1 cellular context compared by ENCODE assay signal in the genomic region with DNA sequence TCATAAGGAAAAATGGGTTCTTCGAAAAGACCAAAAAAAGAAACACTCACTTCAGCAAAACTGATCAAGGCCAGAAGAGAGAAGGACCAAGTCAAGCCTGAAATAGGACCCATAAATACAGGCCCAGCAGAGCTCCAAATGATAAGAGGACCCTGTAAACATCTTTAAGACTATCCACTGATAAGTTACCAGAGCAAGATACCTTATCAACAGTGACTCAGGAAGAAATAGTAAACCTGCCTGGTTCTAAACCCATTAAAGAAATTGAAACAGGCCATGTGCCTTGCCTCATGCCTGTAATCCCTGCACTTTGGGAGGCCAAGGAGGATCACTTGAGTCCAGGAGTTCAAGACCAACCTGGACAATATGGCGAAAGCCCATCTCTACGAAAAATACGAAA.
TF ChIP-seq lines count a peak whose summit lies in the region.

No MANE protein-coding gene starts in this region.

TF ChIP-seq in IMR-90, 13 proteins besides CTCF, POLR2A, EP300 and RAD21:
- no peak for TF ChIP-seq MAZ (IDR thresholded peaks at IDR 0.05; ENCODE audit: borderline replicate concordance, low read depth, low read length)
- no peak for TF ChIP-seq CEBPB (IDR thresholded peaks at IDR 0.05; ENCODE audit: low read depth, low read length)
- TF ChIP-seq, protein P1, sequence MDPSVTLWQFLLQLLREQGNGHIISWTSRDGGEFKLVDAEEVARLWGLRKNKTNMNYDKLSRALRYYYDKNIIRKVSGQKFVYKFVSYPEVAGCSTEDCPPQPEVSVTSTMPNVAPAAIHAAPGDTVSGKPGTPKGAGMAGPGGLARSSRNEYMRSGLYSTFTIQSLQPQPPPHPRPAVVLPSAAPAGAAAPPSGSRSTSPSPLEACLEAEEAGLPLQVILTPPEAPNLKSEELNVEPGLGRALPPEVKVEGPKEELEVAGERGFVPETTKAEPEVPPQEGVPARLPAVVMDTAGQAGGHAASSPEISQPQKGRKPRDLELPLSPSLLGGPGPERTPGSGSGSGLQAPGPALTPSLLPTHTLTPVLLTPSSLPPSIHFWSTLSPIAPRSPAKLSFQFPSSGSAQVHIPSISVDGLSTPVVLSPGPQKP (IDR thresholded peaks at IDR 0.05; ENCODE audit: borderline replicate concordance, low read depth, low read length), result no peak
- no peak for TF ChIP-seq RCOR1 (IDR thresholded peaks at IDR 0.05; ENCODE audit: insufficient replicate concordance, low read length)
- no peak for TF ChIP-seq MAFK (IDR thresholded peaks at IDR 0.05; ENCODE audit: low read depth, low read length)
- TF ChIP-seq SMC3 (IDR thresholded peaks at IDR 0.05; ENCODE audit: low read depth, low read length), result no peak
- no peak for TF ChIP-seq RFX5 (IDR thresholded peaks at IDR 0.05; ENCODE audit: low read depth, low read length)
- no peak for TF ChIP-seq FOS (IDR thresholded peaks at IDR 0.05; ENCODE audit: low read depth, low read length)
- no peak for TF ChIP-seq CHD1 (IDR thresholded peaks at IDR 0.05; ENCODE audit: low read depth, low read length)
- TF ChIP-seq, protein P2, sequence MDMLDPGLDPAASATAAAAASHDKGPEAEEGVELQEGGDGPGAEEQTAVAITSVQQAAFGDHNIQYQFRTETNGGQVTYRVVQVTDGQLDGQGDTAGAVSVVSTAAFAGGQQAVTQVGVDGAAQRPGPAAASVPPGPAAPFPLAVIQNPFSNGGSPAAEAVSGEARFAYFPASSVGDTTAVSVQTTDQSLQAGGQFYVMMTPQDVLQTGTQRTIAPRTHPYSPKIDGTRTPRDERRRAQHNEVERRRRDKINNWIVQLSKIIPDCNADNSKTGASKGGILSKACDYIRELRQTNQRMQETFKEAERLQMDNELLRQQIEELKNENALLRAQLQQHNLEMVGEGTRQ (IDR thresholded peaks at IDR 0.05; ENCODE audit: low read depth, low read length), result no peak
- no peak for TF ChIP-seq MXI1 (IDR thresholded peaks at IDR 0.05; ENCODE audit: borderline replicate concordance, low read depth, low read length)
- no peak for TF ChIP-seq NFE2L2 (IDR thresholded peaks at IDR 0.05; ENCODE audit: low read depth, low read length)
- no peak for TF ChIP-seq BHLHE40 (IDR thresholded peaks at IDR 0.05; ENCODE audit: low read depth, low read length)
